In genomic region chr11:120195601-120196289, GRCh38 we compare ENCODE assay signal across 18 cellular contexts. TPM values are rescaled to one million over a fixed set of nuclear protein-coding genes. Genes with fewer than 3 reads are reported as not detected.
DNase-seq lines count a peak whose midpoint lies in the region; ATAC-seq and TF ChIP-seq lines count a peak whose summit lies in the region.
"Had no signal": no experiment of that assay in that cellular context is flagged by ENCODE, and none has a peak within 500 bp of the region (broad histone marks: within the 10 kb centered on the region; RNA-seq: fewer than 3 reads in every experiment).

No MANE protein-coding gene starts in this region.

- H3K36me3 Mint-ChIP-seq in GM23338 (ENCODE audit: low read depth): no peaks in the 10 kb centered on the region
- no peaks in the 10 kb centered on the region for H3K36me3 Mint-ChIP-seq in brain

- 55 to 75% methylated on average over 8 to 10 of the region's 12 CpGs for WGBS in mesodermal cell (ENCODE audit: insufficient coverage in 2 of 2), 2 experiments

- H3K27me3 ChIP-seq in GM23338 (ENCODE audit: insufficient read depth): peaks cover 46% of the 10 kb centered on the region

- H3K9me3 ChIP-seq in mesodermal cell (ENCODE audit: control insufficient read depth, low read length): no peaks in the 10 kb centered on the region

- H3K4me2 ChIP-seq in GM23338: no peak overlapping the region

- DNase-seq in GM23338 (ENCODE audit: low spot score) (no peak), posterior vena cava (ENCODE audit: low spot score) (peak; percentile 66), RWPE1 (ENCODE audit: low spot score) (no peak), OCI-M2 (lab: John Stamatoyannopoulos, UW; ENCODE audit: unreplicated experiment) (no peak), NAMALWA (ENCODE audit: low spot score) (no peak)
- DNase-seq: COR-L47, DMS153, EL, GOT3, NCI-H1417, NCI-H2029, NCI-H526 had no signal

- H3K27ac Mint-ChIP-seq in GM23338 (no peak overlapping the region), brain (peak overlapping the region; percentile 37 to 96 (median 73))

- intact Hi-C loops in posterior vena cava (cut with DNase I): no loop called here

- no peak overlapping the region for H3K4me3 ChIP-seq in GM23338
- no peak overlapping the region for H3K4me3 ChIP-seq in mesodermal cell (ENCODE audit: extremely low read depth, insufficient read depth, low read length, poor library complexity, severe bottlenecking)

- POLR2A ChIA-PET in RWPE1 (lab: Yijun Ruan, JAX; ENCODE audit: low non-redundant PET): no interaction called here

- H3K9me2 ChIP-seq in GM23338 (ENCODE audit: insufficient read depth): no peaks in the 10 kb centered on the region

- H3F3A ChIP-seq in GM23338 (replicated peaks; ENCODE audit: low read depth): no peaks in the 10 kb centered on the region

- 0 out of 2 replicates have a peak overlapping the region, but pooled peaks have one; percentile 10 for H2AFZ ChIP-seq in GM23338

- H3K79me2 ChIP-seq in GM23338 (replicated peaks; ENCODE audit: insufficient read depth): no peaks in the 10 kb centered on the region

- no peaks in the 10 kb centered on the region for H4K20me1 ChIP-seq in GM23338 (replicated peaks; ENCODE audit: insufficient read depth)

- ATAC-seq in GM23338 (no peak), HG03520 (IDR thresholded peaks at IDR 0.05; ENCODE audit: unreplicated experiment) (no peak)

- H3K9me3 Mint-ChIP-seq in GM23338 (no peaks in the 10 kb centered on the region), brain (no peaks in the 10 kb centered on the region)

- H3K4me1 Mint-ChIP-seq in GM23338 (peaks cover 52% of the 10 kb centered on the region), brain (peaks cover 86% of the 10 kb centered on the region)

- peaks cover 54% of the 10 kb centered on the region for H3K27me3 Mint-ChIP-seq in GM23338 (ENCODE audit: insufficient read depth, low read depth, poor library complexity)
- peaks cover 5% of the 10 kb centered on the region for H3K27me3 Mint-ChIP-seq in brain

- H3K27ac ChIP-seq in GM23338 (ENCODE audit: low read depth) (no peak overlapping the region), mesodermal cell (ENCODE audit: low read depth, low read length, severe bottlenecking) (peak overlapping the region; percentile 69), RWPE1 (no peak overlapping the region)
- H3K27ac ChIP-seq: C4-2B had no signal

- no peak for TF ChIP-seq CTCF in GM23338 (conservative IDR thresholded peaks at IDR 0.05; ENCODE audit: low read depth in 2 of 2)
- no peak for TF ChIP-seq CTCF in brain (conservative IDR thresholded peaks at IDR 0.05)
- TF ChIP-seq CTCF in RWPE1 (conservative IDR thresholded peaks at IDR 0.05; ENCODE audit: low read depth): no peak

- H3K4me1 ChIP-seq in GM23338 (ENCODE audit: insufficient read depth) (peaks cover 32% of the 10 kb centered on the region), mesodermal cell (ENCODE audit: control insufficient read depth, insufficient read depth, low read length, poor library complexity, severe bottlenecking) (peaks cover 25% of the 10 kb centered on the region)

- CTCF ChIA-PET in RWPE1 (lab: Yijun Ruan, JAX): no interaction called here

- H3K4me3 Mint-ChIP-seq in GM23338 (no peak overlapping the region), brain (peak overlapping the region in 2 of 5 experiments; percentile 53 to 64)

- H3K36me3 ChIP-seq in GM23338 (ENCODE audit: insufficient read depth) (no peaks in the 10 kb centered on the region), mesodermal cell (ENCODE audit: control insufficient read depth, insufficient read depth, low read length) (no peaks in the 10 kb centered on the region)

TF ChIP-seq in GM23338, 12 proteins besides CTCF, POLR2A, EP300 and RAD21 (continues in another document):
- TF ChIP-seq CREB1 (CRISPR knock-in tag; IDR thresholded peaks at IDR 0.05; ENCODE audit: low read depth) (no peak), ZNF331 (CRISPR knock-in tag; IDR thresholded peaks at IDR 0.05; ENCODE audit: low read depth) (no peak), NANOG (IDR thresholded peaks at IDR 0.05; ENCODE audit: borderline replicate concordance) (no peak), EZH2 (IDR thresholded peaks at IDR 0.05; ENCODE audit: low read depth, unreplicated experiment) (no peak), POLR2AphosphoS5 (IDR thresholded peaks at IDR 0.05; ENCODE audit: low read depth) (no peak), ZNF114 (CRISPR knock-in tag; IDR thresholded peaks at IDR 0.05) (no peak), JUNB (IDR thresholded peaks at IDR 0.05; ENCODE audit: unreplicated experiment) (no peak), REST (IDR thresholded peaks at IDR 0.05; ENCODE audit: unreplicated experiment) (no peak), ETS1 (IDR thresholded peaks at IDR 0.05) (no peak)

RNA-seq across cellular contexts. Expression of gene OAF, which starts 15.1 kb away (rescaled TPM):
- 1.2 and 3.0 TPM in 2 replicates for total RNA-seq in GM23338 (2014; rRNA removed; shearing (Covaris generic))
- polyA plus RNA-seq in GM23338 (2016; fragmentation: Nextera tagmentation; extraction: Ambion mirVana) (1.1 and 1.6 TPM in 2 replicates), brain (ENCODE audit: insufficient read depth, low read depth, low replicate concordance) (13.7 TPM)
- polyA plus RNA-seq in mesodermal cell (2013, experiment 1 of 2): 53.6 TPM
- polyA plus RNA-seq in mesodermal cell (2013, experiment 2 of 2): 46.4 TPM
- total RNA-seq in posterior vena cava: 10 to 100 TPM; 44.1 to 82.6 TPM

RNA-seq across cellular contexts. Expression of gene POU2F3, which starts 44.2 kb away (rescaled TPM):
- 0.45 and 1.1 TPM in 2 replicates for total RNA-seq in GM23338 (2014; rRNA removed; shearing (Covaris generic))
- polyA plus RNA-seq in GM23338 (2016; fragmentation: Nextera tagmentation; extraction: Ambion mirVana) (0.79 and 1.4 TPM in 2 replicates), brain (ENCODE audit: insufficient read depth, low read depth, low replicate concordance) (0.58 TPM)
- 0.11 TPM for polyA plus RNA-seq in mesodermal cell (2013, experiment 1 of 2)
- polyA plus RNA-seq in mesodermal cell (2013, experiment 2 of 2): not detected
- total RNA-seq in posterior vena cava: under 1 TPM; 0.19 to 0.33 TPM
- total RNA-seq: LHCN-M2 had no signal

RNA-seq across cellular contexts. Expression of gene TRIM29, which starts 57.8 kb away (rescaled TPM):
- total RNA-seq in GM23338 (2014; rRNA removed; shearing (Covaris generic)): 0.16 and 0.28 TPM in 2 replicates
- polyA plus RNA-seq in GM23338 (2016; fragmentation: Nextera tagmentation; extraction: Ambion mirVana): not detected in 2 replicates
- 2.5 TPM for polyA plus RNA-seq in brain (ENCODE audit: insufficient read depth, low read depth, low replicate concordance)
- not detected for polyA plus RNA-seq in mesodermal cell (2013, experiment 1 of 2)
- polyA plus RNA-seq in mesodermal cell (2013, experiment 2 of 2): not detected
- 1 to 10 TPM; 8.5 to 8.7 TPM for total RNA-seq in posterior vena cava
- total RNA-seq: LHCN-M2, OCI-LY7 had no signal

Comparison
In these comparisons a context has a peak if more than half of its experiments do, and no peak if none do; other contexts are left out.
1. RNA of gene OAF, which starts 15.1 kb away (total RNA-seq): 44.1 to 82.6 TPM in posterior vena cava; 1.2 to 3.0 TPM in GM23338; every median in the first group is over 10 times any median in the second.